ENCODE assay signal across 16 cellular contexts in the genomic region with DNA sequence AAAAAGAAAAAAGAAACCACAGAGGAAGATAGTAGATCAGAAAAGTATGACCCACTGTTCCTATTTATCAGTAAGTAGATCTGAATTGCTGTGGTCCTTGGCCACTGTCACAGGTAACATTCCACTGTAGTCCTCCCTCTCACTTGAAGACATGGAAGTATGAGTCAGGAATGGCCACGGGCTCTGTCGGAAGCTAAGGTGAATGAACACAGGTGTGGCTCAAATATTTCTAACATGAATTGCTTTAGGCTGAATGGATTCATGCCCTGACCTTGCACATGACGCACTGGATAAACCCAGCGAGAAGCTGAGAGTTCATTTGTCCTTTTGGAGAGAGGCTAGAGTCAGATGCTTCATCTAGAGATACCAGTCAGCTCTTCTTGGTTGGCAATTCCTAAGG.
DNase-seq lines count a peak whose midpoint lies in the region; ATAC-seq and TF ChIP-seq lines count a peak whose summit lies in the region.
"Had no signal": no experiment of that assay in that cellular context is flagged by ENCODE, and none has a peak within 500 bp of the region (broad histone marks: within the 10 kb centered on the region; RNA-seq: fewer than 3 reads in every experiment).

No MANE protein-coding gene starts in this region.

- no peak overlapping the region for H3K27ac Mint-ChIP-seq in natural killer cell

- intact Hi-C loops in HCT116 (cut with micrococcal nuclease): no loop called here
- intact Hi-C loops in natural killer cell (cut with micrococcal nuclease): no loop called here
- intact Hi-C loops in heart left ventricle (cut with DNase I): no loop called here

- no peaks in the 10 kb centered on the region for H3K4me1 Mint-ChIP-seq in natural killer cell

- CTCF ChIA-PET in HCT116 (lab: Charles Lee): no interaction called here
- CTCF ChIA-PET in RWPE1 (lab: Yijun Ruan, JAX): interaction anchor here (0.6 to 0.7 kb wide), 2 partner anchors 441 to 1946 kb away, joined by 3 to 4 read pairs; no protein-coding TSS in a partner anchor

- no peaks in the 10 kb centered on the region for H3K79me2 ChIP-seq in HCT116 (ENCODE audit: insufficient read depth, low read length)

- H3K27ac ChIP-seq in HCT116 (ENCODE audit: low read depth, low read length) (peak overlapping the region; percentile 33; the same call in 1 of the 2 replicates), RWPE1 (no peak overlapping the region), foreskin keratinocyte (peak overlapping the region; percentile 60), heart left ventricle (no peak overlapping the region)
- H3K27ac ChIP-seq: A549 had no signal

- H3K36me3 ChIP-seq in HCT116 (ENCODE audit: control insufficient read depth in 1 of 2, insufficient read depth in 2 of 2, low read length in 2 of 2) (no peaks in the 10 kb centered on the region), heart left ventricle (no peaks in the 10 kb centered on the region)

- no peak overlapping the region for H3K9ac ChIP-seq in HCT116 (ENCODE audit: low read length)

- H3K36me3 Mint-ChIP-seq in natural killer cell: no peaks in the 10 kb centered on the region

- H3K9me3 ChIP-seq in HCT116 (ENCODE audit: control insufficient read depth in 1 of 2, insufficient read depth in 1 of 2, low read depth in 1 of 2, low read length in 2 of 2) (no peaks in the 10 kb centered on the region; a peak in 1 of 4 replicates), heart left ventricle (peaks cover 0 to 12% (median 2%) of the 10 kb centered on the region in 12 donors)
- H3K9me3 ChIP-seq: A549 had no signal

- DNase-seq in HCT116 (ENCODE audit: low read depth, low spot score): peak; percentile 90
- peak; percentile 90 for DNase-seq in RWPE1 (ENCODE audit: low spot score)
- DNase-seq in foreskin keratinocyte: peak; percentile 98 to 99
- DNase-seq in renal cortical epithelial cell (ENCODE audit: low read depth): peak; percentile 69
- no peak for DNase-seq in natural killer cell
- DNase-seq in NCI-H748 treated with DMSO at 0.1 percent for 48 hours (lab: John Stamatoyannopoulos, UW): no peak
- no peak for DNase-seq in heart left ventricle
- DNase-seq: C1 segment of cervical spinal cord, DMS153, NCI-H1436, NCI-H2029, NCI-H2171, NCI-H446 treated with DMSO at 0.1 percent for 48 hours, OCI-M1 had no signal

- BruUV-seq in HCT116 (replicated peaks; lab: Mats Ljungman, UMichigan): no TSS peak

- H4K20me1 ChIP-seq in HCT116 (ENCODE audit: insufficient read depth): no peaks in the 10 kb centered on the region

- H3K9me2 ChIP-seq in HCT116 (ENCODE audit: insufficient read depth): no peaks in the 10 kb centered on the region

- H3K4me1 ChIP-seq in HCT116 (ENCODE audit: control insufficient read depth in 1 of 2, insufficient read depth in 2 of 2, low read length in 2 of 2): peaks cover 11 to 21% of the 10 kb centered on the region in 2 experiments
- H3K4me1 ChIP-seq in foreskin keratinocyte: peaks cover 32% of the 10 kb centered on the region
- H3K4me1 ChIP-seq in heart left ventricle: no peaks in the 10 kb centered on the region
- H3K4me1 ChIP-seq: A549 had no signal

- ATAC-seq in HCT116 (peak; percentile 99), foreskin keratinocyte (peak; percentile 96), natural killer cell (no peak), heart left ventricle (no peak), HG03571 (IDR thresholded peaks at IDR 0.05; ENCODE audit: unreplicated experiment) (no peak)
- ATAC-seq: A549 had no signal

- no peak for TF ChIP-seq CTCF in HCT116 (IDR thresholded peaks at IDR 0.05 in 2 of 3, conservative IDR thresholded peaks at IDR 0.05 in 1 of 3; ENCODE audit: borderline replicate concordance in 1 of 3, insufficient read depth in 1 of 3, low read depth in 2 of 3, low read length in 2 of 3)
- TF ChIP-seq CTCF in RWPE1 (conservative IDR thresholded peaks at IDR 0.05; ENCODE audit: low read depth): no peak
- TF ChIP-seq CTCF in foreskin keratinocyte (conservative IDR thresholded peaks at IDR 0.05): no peak
- TF ChIP-seq CTCF in natural killer cell (IDR thresholded peaks at IDR 0.05): no peak
- no peak for TF ChIP-seq CTCF in heart left ventricle (IDR thresholded peaks at IDR 0.05)

- peaks cover 11 to 12% of the 10 kb centered on the region in 2 donors for H3K9me3 Mint-ChIP-seq in natural killer cell

- POLR2A ChIA-PET in HCT116 (lab: Charles Lee) (no interaction called here), RWPE1 (lab: Yijun Ruan, JAX; ENCODE audit: low non-redundant PET) (no interaction called here)

- TF ChIP-seq POLR2A in HCT116 (IDR thresholded peaks at IDR 0.05; ENCODE audit: borderline replicate concordance, extremely low read depth, insufficient read depth, insufficient read length) (no peak), heart left ventricle (IDR thresholded peaks at IDR 0.05) (no peak)

- H3K27me3 ChIP-seq in HCT116 (ENCODE audit: insufficient read depth, low read length): no peaks in the 10 kb centered on the region
- H3K27me3 ChIP-seq in foreskin keratinocyte: no peaks in the 10 kb centered on the region
- no peaks in the 10 kb centered on the region for H3K27me3 ChIP-seq in heart left ventricle

- TF ChIP-seq RAD21 in HCT116 (IDR thresholded peaks at IDR 0.05; ENCODE audit: low read depth): no peak

- H3K4me2 ChIP-seq in HCT116 (ENCODE audit: low read length): peak overlapping the region; percentile 52
- H3K4me2 ChIP-seq: A549 had no signal

- 82 to 92% (median 86%) methylated on average over 4 of the region's 4 CpGs for WGBS in heart left ventricle, 4 donors

- RAD21 ChIA-PET in HCT116 (lab: Charles Lee; ENCODE audit: low non-redundant PET in 1 of 2, low total read pairs in 2 of 2, uncharacterized antibody in 2 of 2, unreplicated experiment in 2 of 2): no interaction called here

- no peak overlapping the region for H3K4me3 Mint-ChIP-seq in natural killer cell

- H3K27me3 Mint-ChIP-seq in natural killer cell (ENCODE audit: low read depth in 2 of 2): no peaks in the 10 kb centered on the region

- H3K4me3 ChIP-seq in HCT116 (replicated peaks in 1 of 2; ENCODE audit: low read depth in 1 of 2, low read length in 2 of 2): no peak overlapping the region; a peak in 1 of 4 replicates
- H3K4me3 ChIP-seq in heart left ventricle: no peak overlapping the region
- H3K4me3 ChIP-seq: A549 had no signal

- peak overlapping the region; percentile 77 for H2AFZ ChIP-seq in HCT116 (ENCODE audit: low read depth, low read length, poor library complexity, severe bottlenecking)

TF ChIP-seq in HCT116, 20 proteins besides CTCF, POLR2A, EP300 and RAD21 (continues in another document):
- TF ChIP-seq EZH2 (IDR thresholded peaks at IDR 0.05) (no peak), REST (IDR thresholded peaks at IDR 0.05; ENCODE audit: low read depth) (no peak), FOSL1 (IDR thresholded peaks at IDR 0.05; ENCODE audit: low read depth) (peak; percentile 83), ZNF274 (IDR thresholded peaks at IDR 0.05; ENCODE audit: low read depth, low read length) (no peak), YY1 (IDR thresholded peaks at IDR 0.05; ENCODE audit: extremely low read depth, insufficient replicate concordance, low read depth, low read length) (peak; percentile 33), ELF1 (IDR thresholded peaks at IDR 0.05; ENCODE audit: borderline replicate concordance, low read depth) (no peak), TCF7L2 (IDR thresholded peaks at IDR 0.05; ENCODE audit: borderline replicate concordance, extremely low read depth, insufficient read depth, insufficient read length) (no peak), ZBTB33 (IDR thresholded peaks at IDR 0.05; ENCODE audit: extremely low read depth, insufficient replicate concordance, low read length) (no peak), SIN3A (IDR thresholded peaks at IDR 0.05; ENCODE audit: low read depth) (0 out of 2 replicates have a peak, but pooled peaks have one; percentile 26)
- TF ChIP-seq, protein P1, sequence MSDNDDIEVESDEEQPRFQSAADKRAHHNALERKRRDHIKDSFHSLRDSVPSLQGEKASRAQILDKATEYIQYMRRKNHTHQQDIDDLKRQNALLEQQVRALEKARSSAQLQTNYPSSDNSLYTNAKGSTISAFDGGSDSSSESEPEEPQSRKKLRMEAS (IDR thresholded peaks at IDR 0.05): peak; percentile 64

Comparison
In these comparisons a context has a peak if more than half of its experiments do, and no peak if none do; other contexts are left out.
1. ATAC-seq: peak in HCT116 (single experiment) and foreskin keratinocyte (single experiment); none in natural killer cell (0 of 3), heart left ventricle (0 of 4) and HG03571 (single experiment).
2. DNase-seq: peak in HCT116 (single experiment), RWPE1 (single experiment), foreskin keratinocyte (2 of 2) and renal cortical epithelial cell (single experiment); none in natural killer cell (single experiment), NCI-H748 treated with DMSO at 0.1 percent for 48 hours (single experiment) and heart left ventricle (0 of 5).
3. H3K27ac ChIP-seq: peak in HCT116 (single experiment) and foreskin keratinocyte (single experiment); none in RWPE1 (single experiment) and heart left ventricle (0 of 12).